18 cellular contexts compared by ENCODE assay signal in genomic region chr15:96878129-96878528, GRCh38.
A peak's percentile ranks its signal among the peaks of the same experiment; 100 is the strongest.
DNase-seq lines count a peak whose midpoint lies in the region; ATAC-seq and TF ChIP-seq lines count a peak whose summit lies in the region.
"Had no signal": no experiment of that assay in that cellular context is flagged by ENCODE, and none has a peak within 500 bp of the region (broad histone marks: within the 10 kb centered on the region; RNA-seq: fewer than 3 reads in every experiment).

No MANE protein-coding gene starts in this region.

- CTCF ChIA-PET in WTC11 (lab: Charles Lee): interaction anchor here (1.2 kb wide), 1 partner anchor 15 kb away, joined by 4 read pairs; no protein-coding TSS in a partner anchor

- no peak overlapping the region for H2BK5ac ChIP-seq in mesendoderm (ENCODE audit: low read length)

- no peaks in the 10 kb centered on the region for H4K20me1 ChIP-seq in GM23338 (replicated peaks; ENCODE audit: insufficient read depth)

- no peak overlapping the region for H2BK120ac ChIP-seq in mesendoderm (ENCODE audit: low read depth, low read length)

- no peak overlapping the region for H3K56ac ChIP-seq in mesendoderm (ENCODE audit: low read length)

- H3K9ac ChIP-seq in mesendoderm (ENCODE audit: low read length): no peak overlapping the region

- H3K23ac ChIP-seq in mesendoderm (ENCODE audit: low read length): no peak overlapping the region

- DNase-seq in GM23338 (ENCODE audit: low spot score) (no peak), WTC11 (ENCODE audit: low spot score) (no peak), mesendoderm (peak; percentile 48), OCI-M2 (lab: John Stamatoyannopoulos, UW; ENCODE audit: unreplicated experiment) (no peak), suprapubic skin (ENCODE audit: low spot score in 2 of 2) (no peak)
- DNase-seq: AML-193; Caco-2; CD4-positive, alpha-beta T cell; GF-D8; GOT3; KBM-7 had no signal

- TF ChIP-seq POLR2A in suprapubic skin (IDR thresholded peaks at IDR 0.05): no peak

- H3K27me3 ChIP-seq in GM23338 (ENCODE audit: insufficient read depth) (no peaks in the 10 kb centered on the region), mesendoderm (ENCODE audit: insufficient read depth, low read length, poor library complexity) (no peaks in the 10 kb centered on the region), suprapubic skin (no peaks in the 10 kb centered on the region)

- H3K4me1 Mint-ChIP-seq in GM23338 (peaks cover 10% of the 10 kb centered on the region; the same call in 2 of the 3 replicates), WTC11 (peaks cover 55% of the 10 kb centered on the region)
- H3K4me1 Mint-ChIP-seq: IgD-negative memory B cell had no signal

- H3K4ac ChIP-seq in mesendoderm (ENCODE audit: low read depth, low read length): no peak overlapping the region

- no peaks in the 10 kb centered on the region for H3K36me3 Mint-ChIP-seq in GM23338 (ENCODE audit: low read depth)
- peaks cover 10% of the 10 kb centered on the region for H3K36me3 Mint-ChIP-seq in WTC11
- H3K36me3 Mint-ChIP-seq: IgD-negative memory B cell had no signal

- POLR2A ChIA-PET in WTC11 (lab: Charles Lee): no interaction called here

- H2AK5ac ChIP-seq in mesendoderm (ENCODE audit: low read length): peak overlapping the region; percentile 38

- H4K5ac ChIP-seq in mesendoderm (ENCODE audit: low read length): no peak overlapping the region

- H3F3A ChIP-seq in GM23338 (replicated peaks; ENCODE audit: low read depth): no peaks in the 10 kb centered on the region

- no peak for TF ChIP-seq EP300 in suprapubic skin (IDR thresholded peaks at IDR 0.05)

- no peak overlapping the region for H2BK15ac ChIP-seq in mesendoderm (replicated peaks; ENCODE audit: low read depth)

- peaks cover 17% of the 10 kb centered on the region for H3K4me1 ChIP-seq in GM23338 (ENCODE audit: insufficient read depth)
- H3K4me1 ChIP-seq in mesendoderm (ENCODE audit: control insufficient read depth, low read depth, low read length): peaks cover 9% of the 10 kb centered on the region
- no peaks in the 10 kb centered on the region for H3K4me1 ChIP-seq in suprapubic skin
- H3K4me1 ChIP-seq: A549, Caco-2 had no signal

- no peaks in the 10 kb centered on the region for H3K79me1 ChIP-seq in mesendoderm (ENCODE audit: low read length)

- H2AFZ ChIP-seq in GM23338: no peak overlapping the region

- no peaks in the 10 kb centered on the region for H3K9me3 Mint-ChIP-seq in GM23338
- H3K9me3 Mint-ChIP-seq in WTC11: peaks cover 4% of the 10 kb centered on the region
- H3K9me3 Mint-ChIP-seq: CD4-positive, alpha-beta T cell; H9 had no signal

- H3K27ac ChIP-seq in GM23338 (ENCODE audit: low read depth) (peak overlapping the region; percentile 55; the same call in 1 of the 2 replicates), mesendoderm (ENCODE audit: low read depth, low read length) (no peak overlapping the region), suprapubic skin (no peak overlapping the region)
- H3K27ac ChIP-seq: A549, C4-2B, HL-60 had no signal

- H4K8ac ChIP-seq in mesendoderm (ENCODE audit: low read depth, low read length): no peak overlapping the region

- H3K4me3 Mint-ChIP-seq in GM23338: no peak overlapping the region
- no peak overlapping the region for H3K4me3 Mint-ChIP-seq in WTC11
- H3K4me3 Mint-ChIP-seq: CD4-positive, alpha-beta T cell; H9; IgD-negative memory B cell had no signal

- H3K36me3 ChIP-seq in GM23338 (ENCODE audit: insufficient read depth) (no peaks in the 10 kb centered on the region), mesendoderm (ENCODE audit: control insufficient read depth, insufficient read depth, low read length) (no peaks in the 10 kb centered on the region), suprapubic skin (no peaks in the 10 kb centered on the region)

- H3K4me2 ChIP-seq in GM23338 (peak overlapping the region; percentile 18; the same call in 1 of the 2 replicates), mesendoderm (ENCODE audit: low read length) (no peak overlapping the region)
- H3K4me2 ChIP-seq: A549 had no signal

- H3K4me3 ChIP-seq in GM23338 (no peak overlapping the region), mesendoderm (ENCODE audit: low read length) (no peak overlapping the region), suprapubic skin (no peak overlapping the region)
- H3K4me3 ChIP-seq: A549 had no signal

- ATAC-seq in GM23338: no peak; the same call in 2 of the 3 replicates
- ATAC-seq in WTC11: peak; percentile 63
- no peak for ATAC-seq in HG02763 (IDR thresholded peaks at IDR 0.05; ENCODE audit: unreplicated experiment)
- ATAC-seq: A549, HepG2 had no signal

- TF ChIP-seq CTCF in GM23338 (conservative IDR thresholded peaks at IDR 0.05; ENCODE audit: low read depth in 2 of 2): no peak
- TF ChIP-seq CTCF in WTC11 (IDR thresholded peaks at IDR 0.05): no peak
- TF ChIP-seq CTCF in suprapubic skin (IDR thresholded peaks at IDR 0.05): no peak

- H3K9me2 ChIP-seq in GM23338 (ENCODE audit: insufficient read depth): peaks cover 13% of the 10 kb centered on the region

- H3K27me3 Mint-ChIP-seq in GM23338 (ENCODE audit: insufficient read depth, low read depth, poor library complexity) (peaks cover 1% of the 10 kb centered on the region), WTC11 (ENCODE audit: low read depth) (no peaks in the 10 kb centered on the region)
- H3K27me3 Mint-ChIP-seq: CD4-positive, alpha-beta T cell; IgD-negative memory B cell had no signal

- no CpG with 5 or more reads among the region's 2 CpGs for WGBS in mesendoderm (ENCODE audit: extremely low coverage, insufficient coverage, low lambda C conversion rate)
- WGBS in suprapubic skin: 100% methylated on average over 2 of the region's 2 CpGs

- H3K27ac Mint-ChIP-seq in GM23338: no peak overlapping the region; the same call in 1 of the 2 replicates
- H3K27ac Mint-ChIP-seq in WTC11: no peak overlapping the region; the same call in 1 of the 2 replicates
- H3K27ac Mint-ChIP-seq: CD4-positive, alpha-beta T cell; IgD-negative memory B cell had no signal

- H3K9me3 ChIP-seq in suprapubic skin: no peaks in the 10 kb centered on the region
- H3K9me3 ChIP-seq: A549, Caco-2 had no signal

- no peak overlapping the region for H3K18ac ChIP-seq in mesendoderm (ENCODE audit: low read length)

- no peaks in the 10 kb centered on the region; the same call in 1 of the 2 replicates for H3K79me2 ChIP-seq in GM23338 (replicated peaks; ENCODE audit: insufficient read depth)
- H3K79me2 ChIP-seq in mesendoderm (ENCODE audit: control insufficient read depth, insufficient read depth, low read length): no peaks in the 10 kb centered on the region

TF ChIP-seq in GM23338, 12 proteins besides CTCF, POLR2A, EP300 and RAD21 (continues in another document):
- TF ChIP-seq CREB1 (CRISPR knock-in tag; IDR thresholded peaks at IDR 0.05; ENCODE audit: low read depth) (no peak), POLR2AphosphoS5 (IDR thresholded peaks at IDR 0.05; ENCODE audit: low read depth) (no peak), ZNF114 (CRISPR knock-in tag; IDR thresholded peaks at IDR 0.05) (no peak), EZH2 (IDR thresholded peaks at IDR 0.05; ENCODE audit: low read depth, unreplicated experiment) (no peak), STAT1 (IDR thresholded peaks at IDR 0.05; ENCODE audit: unreplicated experiment) (no peak), NANOG (IDR thresholded peaks at IDR 0.05; ENCODE audit: borderline replicate concordance) (no peak), ZNF331 (CRISPR knock-in tag; IDR thresholded peaks at IDR 0.05; ENCODE audit: low read depth) (no peak)

TF ChIP-seq in WTC11, 78 proteins besides CTCF, POLR2A, EP300 and RAD21:
- TF ChIP-seq IRF2 (CRISPR knock-in tag; IDR thresholded peaks at IDR 0.05; ENCODE audit: borderline replicate concordance, low read depth) (no peak), ETV6 (CRISPR knock-in tag; IDR thresholded peaks at IDR 0.05) (no peak), JAZF1 (CRISPR knock-in tag; IDR thresholded peaks at IDR 0.05) (no peak)
